23 cellular contexts compared by ENCODE assay signal in genomic region chr2:231177156-231178007, GRCh38. TPM values are rescaled to one million over a fixed set of nuclear protein-coding genes. Genes with fewer than 3 reads are reported as not detected.
DNase-seq lines count a peak whose midpoint lies in the region; ATAC-seq lines count a peak whose summit lies in the region.
"Had no signal": no experiment of that assay in that cellular context is flagged by ENCODE, and none has a peak within 500 bp of the region (broad histone marks: within the 10 kb centered on the region; RNA-seq: fewer than 3 reads in every experiment).

No MANE protein-coding gene starts in this region.

- WGBS in aorta, 2 donors: 87% methylated on average over 11 of the region's 11 CpGs

- peaks cover 26% of the 10 kb centered on the region for H3K36me3 Mint-ChIP-seq in activated CD4-positive, alpha-beta T cell treated with anti-CD3 and anti-CD28 coated beads for 36 hours (ENCODE audit: low read depth)
- H3K36me3 Mint-ChIP-seq in dendritic cell treated with granulocyte-macrophage colony-stimulating factor and Interleukin-4, amounts not matched to agents 40 ng/mL and 50 ng/mL, for 4 days (ENCODE audit: low read depth): peaks cover 44% of the 10 kb centered on the region
- H3K36me3 Mint-ChIP-seq in stimulated activated effector memory CD8-positive, alpha-beta T cell treated with anti-CD3 and anti-CD28 coated beads, Interleukin-12 subunit alpha, Interleukin-12 subunit beta, amount 100 ng/mL, for 72 hours: peaks cover 41% of the 10 kb centered on the region
- H3K36me3 Mint-ChIP-seq in CD8-positive, alpha-beta memory T cell: peaks cover 0 to 29% (median 11%) of the 10 kb centered on the region in 3 donors

- POLR2A ChIA-PET in activated CD4-positive, alpha-beta T cell treated with anti-CD3 and anti-CD28 coated beads for 36 hours (lab: Charles Lee): no interaction called here
- POLR2A ChIA-PET in CD8-positive, alpha-beta memory T cell (lab: Charles Lee): no interaction called here

- peaks cover 15% of the 10 kb centered on the region for H3K4me1 Mint-ChIP-seq in activated CD4-positive, alpha-beta T cell treated with anti-CD3 and anti-CD28 coated beads for 36 hours
- peaks cover 37% of the 10 kb centered on the region for H3K4me1 Mint-ChIP-seq in dendritic cell treated with granulocyte-macrophage colony-stimulating factor and Interleukin-4, amounts not matched to agents 40 ng/mL and 50 ng/mL, for 4 days (ENCODE audit: low read depth)
- peaks cover 17% of the 10 kb centered on the region for H3K4me1 Mint-ChIP-seq in stimulated activated effector memory CD8-positive, alpha-beta T cell treated with anti-CD3 and anti-CD28 coated beads, Interleukin-12 subunit alpha, Interleukin-12 subunit beta, amount 100 ng/mL, for 72 hours
- H3K4me1 Mint-ChIP-seq in CD8-positive, alpha-beta memory T cell: peaks cover 13 to 15% (median 13%) of the 10 kb centered on the region in 3 donors

- no peaks in the 10 kb centered on the region for H3K27me3 ChIP-seq in aorta (ENCODE audit: control insufficient read depth in 1 of 2, insufficient read depth in 2 of 2, low read length in 1 of 2)
- H3K27me3 ChIP-seq in CD8-positive, alpha-beta memory T cell (ENCODE audit: insufficient read depth, low read length, poor library complexity, severe bottlenecking): no peaks in the 10 kb centered on the region
- H3K27me3 ChIP-seq: spleen, vagina had no signal

- no peaks in the 10 kb centered on the region for H3K9me3 Mint-ChIP-seq in activated CD4-positive, alpha-beta T cell treated with anti-CD3 and anti-CD28 coated beads for 36 hours (ENCODE audit: low read depth)
- H3K9me3 Mint-ChIP-seq in dendritic cell treated with granulocyte-macrophage colony-stimulating factor and Interleukin-4, amounts not matched to agents 40 ng/mL and 50 ng/mL, for 4 days: peaks cover 9% of the 10 kb centered on the region
- no peaks in the 10 kb centered on the region for H3K9me3 Mint-ChIP-seq in stimulated activated effector memory CD8-positive, alpha-beta T cell treated with anti-CD3 and anti-CD28 coated beads, Interleukin-12 subunit alpha, Interleukin-12 subunit beta, amount 100 ng/mL, for 72 hours
- H3K9me3 Mint-ChIP-seq in CD8-positive, alpha-beta memory T cell: no peaks in the 10 kb centered on the region
- H3K9me3 Mint-ChIP-seq: T-helper 1 cell treated with Interleukin-12 subunit alpha and Interleukin-12 subunit beta and Interleukin-4 antibody, amounts not matched to agents 30 μg/mL and 1 μg/mL, for 36 hours had no signal

- no peak for DNase-seq in activated CD4-positive, alpha-beta T cell treated with anti-CD3 and anti-CD28 coated beads for 36 hours
- DNase-seq in activated CD4-positive, alpha-beta T cell treated with anti-CD3 and anti-CD28 coated beads, Interleukin-2, amount 50 U/mL, for 1 hour: no peak
- DNase-seq in OCI-M1 (lab: John Stamatoyannopoulos, UW): peak; percentile 18
- DNase-seq in stimulated activated effector memory CD8-positive, alpha-beta T cell treated with anti-CD3 and anti-CD28 coated beads, Interleukin-12 subunit alpha, Interleukin-12 subunit beta, amount 100 ng/mL, for 72 hours (ENCODE audit: low spot score in 2 of 2): no peak
- DNase-seq in islet precursor cell: no peak
- DNase-seq in aorta: no peak
- no peak for DNase-seq in CD8-positive, alpha-beta memory T cell
- DNase-seq: C1 segment of cervical spinal cord; cerebellar nuclear complex; effector memory CD4-positive, alpha-beta T cell; GDM1; glutamatergic neuron; MM.1S; NCI-H1930; NCI-H510A; SHP77; spleen; WERI-Rb-1 had no signal

- H3K27ac Mint-ChIP-seq in activated CD4-positive, alpha-beta T cell treated with anti-CD3 and anti-CD28 coated beads for 36 hours: peak overlapping the region; percentile 58
- H3K27ac Mint-ChIP-seq in dendritic cell treated with granulocyte-macrophage colony-stimulating factor and Interleukin-4, amounts not matched to agents 40 ng/mL and 50 ng/mL, for 4 days: peak overlapping the region; percentile 1
- H3K27ac Mint-ChIP-seq in stimulated activated effector memory CD8-positive, alpha-beta T cell treated with anti-CD3 and anti-CD28 coated beads, Interleukin-12 subunit alpha, Interleukin-12 subunit beta, amount 100 ng/mL, for 72 hours: peak overlapping the region; percentile 2
- H3K27ac Mint-ChIP-seq in CD8-positive, alpha-beta memory T cell: no peak overlapping the region
- H3K27ac Mint-ChIP-seq: T-helper 1 cell treated with Interleukin-12 subunit alpha and Interleukin-12 subunit beta and Interleukin-4 antibody, amounts not matched to agents 30 μg/mL and 1 μg/mL, for 36 hours had no signal

- H3K4me3 Mint-ChIP-seq in activated CD4-positive, alpha-beta T cell treated with anti-CD3 and anti-CD28 coated beads for 36 hours: no peak overlapping the region
- H3K4me3 Mint-ChIP-seq in dendritic cell treated with granulocyte-macrophage colony-stimulating factor and Interleukin-4, amounts not matched to agents 40 ng/mL and 50 ng/mL, for 4 days: no peak overlapping the region
- no peak overlapping the region for H3K4me3 Mint-ChIP-seq in stimulated activated effector memory CD8-positive, alpha-beta T cell treated with anti-CD3 and anti-CD28 coated beads, Interleukin-12 subunit alpha, Interleukin-12 subunit beta, amount 100 ng/mL, for 72 hours
- no peak overlapping the region for H3K4me3 Mint-ChIP-seq in CD8-positive, alpha-beta memory T cell
- H3K4me3 Mint-ChIP-seq: T-helper 1 cell treated with Interleukin-12 subunit alpha and Interleukin-12 subunit beta and Interleukin-4 antibody, amounts not matched to agents 30 μg/mL and 1 μg/mL, for 36 hours had no signal

- H3K4me3 ChIP-seq in aorta (ENCODE audit: low read length in 2 of 2): no peak overlapping the region
- no peak overlapping the region for H3K4me3 ChIP-seq in CD8-positive, alpha-beta memory T cell (ENCODE audit: low read length)
- H3K4me3 ChIP-seq: spleen, vagina had no signal

- ATAC-seq in activated CD4-positive, alpha-beta T cell treated with anti-CD3 and anti-CD28 coated beads for 36 hours: peak; percentile 67
- no peak for ATAC-seq in stimulated activated effector memory CD8-positive, alpha-beta T cell treated with anti-CD3 and anti-CD28 coated beads, Interleukin-12 subunit alpha, Interleukin-12 subunit beta, amount 100 ng/mL, for 72 hours
- no peak for ATAC-seq in aorta (ENCODE audit: low FRiP score)

- intact Hi-C loops in activated CD4-positive, alpha-beta T cell treated with anti-CD3 and anti-CD28 coated beads for 36 hours (cut with DNase I, micrococcal nuclease): no loop called here
- intact Hi-C loops in dendritic cell treated with granulocyte-macrophage colony-stimulating factor and Interleukin-4, amounts not matched to agents 40 ng/mL and 50 ng/mL, for 4 days (cut with micrococcal nuclease): no loop called here
- intact Hi-C loops in aorta (cut with DNase I): no loop called here

- CTCF ChIA-PET in activated CD4-positive, alpha-beta T cell treated with anti-CD3 and anti-CD28 coated beads for 36 hours (lab: Charles Lee): no interaction called here
- CTCF ChIA-PET in CD8-positive, alpha-beta memory T cell (lab: Charles Lee): no interaction called here

- H3K27ac ChIP-seq in aorta (ENCODE audit: low read depth in 1 of 2, low read length in 2 of 2): no peak overlapping the region
- H3K27ac ChIP-seq in CD8-positive, alpha-beta memory T cell (ENCODE audit: low read depth, low read length): no peak overlapping the region
- H3K27ac ChIP-seq: HL-60, spleen, vagina, WERI-Rb-1 had no signal

- peaks cover 0 to 3% of the 10 kb centered on the region in 2 donors for H3K4me1 ChIP-seq in aorta (ENCODE audit: control insufficient read depth in 1 of 2, insufficient read depth in 2 of 2, low read length in 2 of 2)
- no peaks in the 10 kb centered on the region for H3K4me1 ChIP-seq in CD8-positive, alpha-beta memory T cell (ENCODE audit: insufficient read depth, low read length)

- no peaks in the 10 kb centered on the region for H3K27me3 Mint-ChIP-seq in activated CD4-positive, alpha-beta T cell treated with anti-CD3 and anti-CD28 coated beads for 36 hours
- H3K27me3 Mint-ChIP-seq in dendritic cell treated with granulocyte-macrophage colony-stimulating factor and Interleukin-4, amounts not matched to agents 40 ng/mL and 50 ng/mL, for 4 days: no peaks in the 10 kb centered on the region
- H3K27me3 Mint-ChIP-seq in CD8-positive, alpha-beta memory T cell: no peaks in the 10 kb centered on the region

- no peaks in the 10 kb centered on the region for H3K36me3 ChIP-seq in aorta (ENCODE audit: control insufficient read depth in 1 of 2, insufficient read depth in 2 of 2, low read length in 1 of 2)
- no peaks in the 10 kb centered on the region for H3K36me3 ChIP-seq in CD8-positive, alpha-beta memory T cell (ENCODE audit: insufficient read depth, low read length)

- H3K9me3 ChIP-seq in aorta (ENCODE audit: control insufficient read depth, low read length): no peaks in the 10 kb centered on the region
- no peaks in the 10 kb centered on the region for H3K9me3 ChIP-seq in CD8-positive, alpha-beta memory T cell (ENCODE audit: low read length)
- H3K9me3 ChIP-seq: spleen, vagina had no signal

RNA-seq across cellular contexts. Expression of gene ARMC9, which starts 21.0 kb away (rescaled TPM):
- total RNA-seq in activated CD4-positive, alpha-beta T cell treated with anti-CD3 and anti-CD28 coated beads for 36 hours: 1 to 10 TPM; 2.3 to 2.5 TPM
- total RNA-seq in aorta: 10 to 100 TPM; 50.7 to 86.8 TPM
- 10 to 100 TPM in 1 of 2 donors, 1 to 10 TPM in 1; 6.9 to 10.5 TPM for polyA plus RNA-seq in aorta
- 1 to 10 TPM; 5.3 to 6.4 TPM for total RNA-seq in CD8-positive, alpha-beta memory T cell
- 1.0 TPM for polyA plus RNA-seq in CD8-positive, alpha-beta memory T cell

RNA-seq across cellular contexts. Expression of gene HTR2B, which starts 52.5 kb away (rescaled TPM):
- total RNA-seq in activated CD4-positive, alpha-beta T cell treated with anti-CD3 and anti-CD28 coated beads for 36 hours: under 1 TPM; 0.11 TPM
- total RNA-seq in aorta: 1 to 10 TPM; 2.0 to 5.1 TPM
- 1 to 10 TPM; 2.8 to 6.6 TPM for polyA plus RNA-seq in aorta
- not detected for total RNA-seq in CD8-positive, alpha-beta memory T cell
- polyA plus RNA-seq in CD8-positive, alpha-beta memory T cell: not detected
- total RNA-seq: A673 had no signal

Comparison
In these comparisons a context has a peak if more than half of its experiments do, and no peak if none do; other contexts are left out.
1. H3K27ac Mint-ChIP-seq: peak in activated CD4-positive, alpha-beta T cell treated with anti-CD3 and anti-CD28 coated beads for 36 hours (single experiment), dendritic cell treated with granulocyte-macrophage colony-stimulating factor and Interleukin-4, amounts not matched to agents 40 ng/mL and 50 ng/mL, for 4 days (single experiment) and stimulated activated effector memory CD8-positive, alpha-beta T cell treated with anti-CD3 and anti-CD28 coated beads, Interleukin-12 subunit alpha, Interleukin-12 subunit beta, amount 100 ng/mL, for 72 hours (single experiment); none in CD8-positive, alpha-beta memory T cell (0 of 8).
2. RNA of gene ARMC9, which starts 21.0 kb away (total RNA-seq): 50.7 to 86.8 TPM in aorta; 5.3 to 6.4 TPM in CD8-positive, alpha-beta memory T cell and 2.3 to 2.5 TPM in activated CD4-positive, alpha-beta T cell treated with anti-CD3 and anti-CD28 coated beads for 36 hours; every median in the first group is over 4 times any median in the second.